ENCODE assay signal across 8 cellular contexts in genomic region chr22:23752090-23752691, GRCh38.
A peak's percentile ranks its signal among the peaks of the same experiment; 100 is the strongest.
DNase-seq lines count a peak whose midpoint lies in the region; ATAC-seq lines count a peak whose summit lies in the region.

No MANE protein-coding gene starts in this region.

- no peak for DNase-seq in activated T-cell treated with anti-CD3 and anti-CD28 coated beads, Interleukin-2, amount 50 U/mL, for 24 hours
- DNase-seq in activated T-cell treated with anti-CD3 and anti-CD28 coated beads, Interleukin-2, amount 50 U/mL, for 1 hour: no peak
- DNase-seq in KG1 (lab: John Stamatoyannopoulos, UW) (peak; percentile 43), GOT3 (lab: John Stamatoyannopoulos, UW) (no peak), DMS79 treated with DMSO at 0.1 percent for 48 hours (lab: John Stamatoyannopoulos, UW) (no peak)
- DNase-seq in stimulated activated naive B cell treated with anti-CD40 and anti-IgM and Interleukin-4, amounts not matched to agents 10 μg/mL and 1 μg/mL and 100 μg/mL, for 72 hours: peak; percentile 89
- no peak for DNase-seq in activated effector memory CD4-positive, alpha-beta T cell treated with Interleukin-2 at 50 U/mL for 16 hours

- no peaks in the 10 kb centered on the region for H3K9me3 Mint-ChIP-seq in activated T-cell treated with anti-CD3 and anti-CD28 coated beads, Interleukin-2, amount 50 U/mL, for 24 hours
- no peaks in the 10 kb centered on the region for H3K9me3 Mint-ChIP-seq in dendritic cell treated with granulocyte-macrophage colony-stimulating factor and Interleukin-4, amounts not matched to agents 40 ng/mL and 50 ng/mL, for 4 days
- peaks cover 0 to 2% of the 10 kb centered on the region in 2 donors for H3K9me3 Mint-ChIP-seq in stimulated activated naive B cell treated with anti-CD40 and anti-IgM and Interleukin-4, amounts not matched to agents 10 μg/mL and 1 μg/mL and 100 μg/mL, for 72 hours

- H3K36me3 Mint-ChIP-seq in activated T-cell treated with anti-CD3 and anti-CD28 coated beads, Interleukin-2, amount 50 U/mL, for 24 hours (ENCODE audit: low read depth): peaks cover 4% of the 10 kb centered on the region
- peaks cover 10% of the 10 kb centered on the region for H3K36me3 Mint-ChIP-seq in dendritic cell treated with granulocyte-macrophage colony-stimulating factor and Interleukin-4, amounts not matched to agents 40 ng/mL and 50 ng/mL, for 4 days (ENCODE audit: low read depth)
- peaks cover 0 to 7% of the 10 kb centered on the region in 2 donors for H3K36me3 Mint-ChIP-seq in stimulated activated naive B cell treated with anti-CD40 and anti-IgM and Interleukin-4, amounts not matched to agents 10 μg/mL and 1 μg/mL and 100 μg/mL, for 72 hours

- peak overlapping the region; percentile 83 for H3K27ac Mint-ChIP-seq in activated T-cell treated with anti-CD3 and anti-CD28 coated beads, Interleukin-2, amount 50 U/mL, for 24 hours
- H3K27ac Mint-ChIP-seq in dendritic cell treated with granulocyte-macrophage colony-stimulating factor and Interleukin-4, amounts not matched to agents 40 ng/mL and 50 ng/mL, for 4 days: peak overlapping the region; percentile 92
- peak overlapping the region; percentile 97 for H3K27ac Mint-ChIP-seq in stimulated activated naive B cell treated with anti-CD40 and anti-IgM and Interleukin-4, amounts not matched to agents 10 μg/mL and 1 μg/mL and 100 μg/mL, for 72 hours

- ATAC-seq in stimulated activated naive B cell treated with anti-CD40 and anti-IgM and Interleukin-4, amounts not matched to agents 10 μg/mL and 1 μg/mL and 100 μg/mL, for 72 hours (replicated peaks): peak; percentile 73 to 78

- H3K4me3 Mint-ChIP-seq in activated T-cell treated with anti-CD3 and anti-CD28 coated beads, Interleukin-2, amount 50 U/mL, for 24 hours: peak overlapping the region; percentile 80
- H3K4me3 Mint-ChIP-seq in dendritic cell treated with granulocyte-macrophage colony-stimulating factor and Interleukin-4, amounts not matched to agents 40 ng/mL and 50 ng/mL, for 4 days: peak overlapping the region; percentile 86
- peak overlapping the region; percentile 89 to 92 for H3K4me3 Mint-ChIP-seq in stimulated activated naive B cell treated with anti-CD40 and anti-IgM and Interleukin-4, amounts not matched to agents 10 μg/mL and 1 μg/mL and 100 μg/mL, for 72 hours

- peaks cover 19% of the 10 kb centered on the region for H3K4me1 Mint-ChIP-seq in activated T-cell treated with anti-CD3 and anti-CD28 coated beads, Interleukin-2, amount 50 U/mL, for 24 hours (ENCODE audit: low read depth)
- peaks cover 43% of the 10 kb centered on the region for H3K4me1 Mint-ChIP-seq in dendritic cell treated with granulocyte-macrophage colony-stimulating factor and Interleukin-4, amounts not matched to agents 40 ng/mL and 50 ng/mL, for 4 days (ENCODE audit: low read depth)
- peaks cover 44 to 74% of the 10 kb centered on the region in 2 donors for H3K4me1 Mint-ChIP-seq in stimulated activated naive B cell treated with anti-CD40 and anti-IgM and Interleukin-4, amounts not matched to agents 10 μg/mL and 1 μg/mL and 100 μg/mL, for 72 hours

- intact Hi-C loops in dendritic cell treated with granulocyte-macrophage colony-stimulating factor and Interleukin-4, amounts not matched to agents 40 ng/mL and 50 ng/mL, for 4 days (cut with micrococcal nuclease): no loop called here

- H3K27me3 Mint-ChIP-seq in activated T-cell treated with anti-CD3 and anti-CD28 coated beads, Interleukin-2, amount 50 U/mL, for 24 hours: no peaks in the 10 kb centered on the region
- H3K27me3 Mint-ChIP-seq in dendritic cell treated with granulocyte-macrophage colony-stimulating factor and Interleukin-4, amounts not matched to agents 40 ng/mL and 50 ng/mL, for 4 days: no peaks in the 10 kb centered on the region
- H3K27me3 Mint-ChIP-seq in stimulated activated naive B cell treated with anti-CD40 and anti-IgM and Interleukin-4, amounts not matched to agents 10 μg/mL and 1 μg/mL and 100 μg/mL, for 72 hours: no peaks in the 10 kb centered on the region

Comparison
In these comparisons a context has a peak if more than half of its experiments do, and no peak if none do; other contexts are left out.
1. DNase-seq: peak in KG1 (single experiment) and stimulated activated naive B cell treated with anti-CD40 and anti-IgM and Interleukin-4, amounts not matched to agents 10 μg/mL and 1 μg/mL and 100 μg/mL, for 72 hours (single experiment); none in activated T-cell treated with anti-CD3 and anti-CD28 coated beads, Interleukin-2, amount 50 U/mL, for 24 hours (single experiment), activated T-cell treated with anti-CD3 and anti-CD28 coated beads, Interleukin-2, amount 50 U/mL, for 1 hour (single experiment), activated effector memory CD4-positive, alpha-beta T cell treated with Interleukin-2 at 50 U/mL for 16 hours (single experiment), GOT3 (single experiment) and DMS79 treated with DMSO at 0.1 percent for 48 hours (single experiment).
2. Peak in every context shown above with its lines, with median percentiles within 50 percentile points of each other: H3K27ac Mint-ChIP-seq and H3K4me3 Mint-ChIP-seq.